ENCODE assay signal across 1 cellular context in the genomic region with DNA sequence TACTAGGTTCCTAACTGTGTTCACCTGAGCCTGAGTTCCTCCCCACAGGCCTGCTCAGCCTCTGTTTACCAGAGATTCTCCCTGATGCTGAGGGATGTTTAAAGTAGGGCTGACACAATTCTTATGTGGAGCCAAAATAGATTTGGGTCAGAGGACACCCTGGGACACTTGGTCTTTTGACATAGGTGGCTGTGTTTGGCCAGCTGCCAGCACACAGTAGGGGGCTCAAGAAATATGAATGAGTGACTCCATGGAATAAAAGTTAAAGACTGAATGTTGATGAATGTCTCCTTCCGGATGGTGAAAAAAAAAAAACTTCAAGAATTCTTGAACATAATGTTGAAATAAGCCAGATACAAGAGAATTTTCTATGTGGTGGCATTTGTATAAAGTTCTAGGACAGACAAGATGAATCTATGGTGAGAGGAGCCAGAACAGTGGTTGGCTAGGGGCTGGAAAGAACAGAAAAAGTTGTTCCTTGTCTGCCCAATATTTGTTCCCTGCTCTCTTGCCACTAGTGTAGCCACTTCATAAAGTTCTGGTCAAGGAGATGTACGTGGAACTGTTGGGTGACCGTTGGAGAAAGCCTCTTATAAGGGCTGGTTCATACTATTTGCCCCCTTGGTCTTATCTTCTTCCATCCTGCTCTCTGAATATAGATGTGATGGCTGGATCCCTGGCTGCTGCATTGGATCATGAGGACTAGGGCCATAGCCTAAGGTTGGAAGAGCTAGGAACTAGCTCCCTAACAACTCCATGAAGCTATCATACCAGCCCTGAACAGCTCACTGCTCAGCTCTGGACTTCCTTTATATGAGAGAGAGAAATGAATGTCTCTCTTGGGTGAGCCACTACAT.
TF ChIP-seq lines count a peak whose summit lies in the region.

No MANE protein-coding gene starts in this region.

TF ChIP-seq in HepG2, 621 proteins besides CTCF, POLR2A, EP300 and RAD21:
- no peak for TF ChIP-seq ZNF17 (CRISPR knock-in tag; IDR thresholded peaks at IDR 0.05)
- peak; percentile 92 for TF ChIP-seq ZMYM3 (CRISPR knock-in tag; IDR thresholded peaks at IDR 0.05)
- no peak for TF ChIP-seq ZNF292 (CRISPR knock-in tag; IDR thresholded peaks at IDR 0.05; ENCODE audit: borderline replicate concordance, low read depth)
- TF ChIP-seq ZNF816 (CRISPR knock-in tag; IDR thresholded peaks at IDR 0.05; ENCODE audit: borderline replicate concordance): no peak
- TF ChIP-seq, protein P1, sequence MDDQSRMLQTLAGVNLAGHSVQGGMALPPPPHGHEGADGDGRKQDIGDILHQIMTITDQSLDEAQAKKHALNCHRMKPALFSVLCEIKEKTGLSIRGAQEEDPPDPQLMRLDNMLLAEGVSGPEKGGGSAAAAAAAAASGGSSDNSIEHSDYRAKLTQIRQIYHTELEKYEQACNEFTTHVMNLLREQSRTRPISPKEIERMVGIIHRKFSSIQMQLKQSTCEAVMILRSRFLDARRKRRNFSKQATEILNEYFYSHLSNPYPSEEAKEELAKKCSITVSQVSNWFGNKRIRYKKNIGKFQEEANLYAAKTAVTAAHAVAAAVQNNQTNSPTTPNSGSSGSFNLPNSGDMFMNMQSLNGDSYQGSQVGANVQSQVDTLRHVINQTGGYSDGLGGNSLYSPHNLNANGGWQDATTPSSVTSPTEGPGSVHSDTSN (CRISPR knock-in tag; IDR thresholded peaks at IDR 0.05; ENCODE audit: borderline replicate concordance): no peak
TF ChIP-seq in HepG2: peak in this region for 1.
